8 cellular contexts compared by ENCODE assay signal in the genomic region with DNA sequence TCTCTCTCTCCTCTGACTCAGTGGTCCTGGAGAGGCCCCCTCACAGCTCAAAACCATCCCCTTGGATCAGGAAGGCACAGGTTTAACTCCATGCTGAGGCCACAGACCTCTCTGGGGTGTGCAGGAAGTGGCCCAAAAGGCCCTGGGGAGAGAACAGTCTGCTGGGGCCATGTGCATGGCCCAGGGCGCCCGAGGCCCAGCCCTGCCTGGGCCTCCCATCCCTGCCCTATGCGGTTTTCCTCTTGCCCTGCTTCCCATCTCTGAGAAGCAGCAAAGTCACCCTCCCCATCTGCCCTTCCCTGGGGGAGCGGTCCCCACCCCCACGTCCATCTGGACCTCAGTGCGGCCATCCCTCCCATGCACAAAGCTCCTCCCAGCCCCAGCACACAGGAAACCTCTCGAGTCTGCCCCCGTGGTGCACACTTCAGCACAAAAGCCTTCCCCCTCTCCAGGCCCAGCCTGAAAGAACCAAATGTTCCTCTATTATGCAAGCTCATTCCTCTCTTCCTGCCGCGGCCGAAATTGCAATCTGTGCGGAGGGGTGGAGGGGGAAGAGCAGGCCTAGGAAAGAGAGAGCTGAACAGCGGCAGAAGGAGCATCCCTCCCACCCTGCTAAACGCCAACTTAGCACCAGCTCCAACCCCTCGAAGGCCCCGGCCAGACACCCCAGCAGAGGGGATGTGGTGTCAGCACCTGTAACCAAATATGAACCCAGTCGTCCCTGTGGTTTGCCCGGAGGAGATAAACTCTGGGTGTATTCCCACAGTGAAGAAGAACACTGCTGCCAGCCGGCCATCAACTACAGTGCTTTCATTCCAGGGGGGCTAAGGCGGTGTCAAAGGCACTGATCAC.
A peak's percentile ranks its signal among the peaks of the same experiment; 100 is the strongest.
DNase-seq lines count a peak whose midpoint lies in the region; ATAC-seq and TF ChIP-seq lines count a peak whose summit lies in the region.

No MANE protein-coding gene starts in this region.

- TF ChIP-seq CTCF in AG10803 (conservative IDR thresholded peaks at IDR 0.05; ENCODE audit: low read length) (no peak), HFFc6 (IDR thresholded peaks at IDR 0.05) (no peak), uterus (IDR thresholded peaks at IDR 0.05) (no peak)

- H3K9me3 ChIP-seq in mucosa of rectum (ENCODE audit: control insufficient read depth in 2 of 2, low read length in 2 of 2) (no peaks in the 10 kb centered on the region), uterus (no peaks in the 10 kb centered on the region)

- intact Hi-C loops in uterus (cut with DNase I; ENCODE audit: low total_unique reads) = no loop called here

- peaks cover 21% of the 10 kb centered on the region for H3K9me3 Mint-ChIP-seq in HFFc6
- H3K9me3 Mint-ChIP-seq in effector memory CD8-positive, alpha-beta T cell = no peaks in the 10 kb centered on the region

- peak overlapping the region; percentile 64 for H3K4me3 Mint-ChIP-seq in HFFc6
- peak overlapping the region; percentile 81 for H3K4me3 Mint-ChIP-seq in effector memory CD8-positive, alpha-beta T cell

- peak; percentile 95 for DNase-seq in AG10803 (ENCODE audit: low read depth)
- peak; percentile 78 for DNase-seq in HFFc6
- peak; percentile 95 for DNase-seq in NOMO-1 treated with dmso at 0.1 percent for 144 hours (lab: John Stamatoyannopoulos, UW; ENCODE audit: unreplicated experiment)
- peak; percentile 44 to 56 (median 48) for DNase-seq in effector memory CD8-positive, alpha-beta T cell
- DNase-seq in uterus = peak; percentile 88 to 93
- no peak for DNase-seq in stimulated activated CD4-positive, alpha-beta T cell treated with anti-CD3 and anti-CD28 coated beads, Interleukin-4, amount 100 ng/mL, for 4 hours
- no peak for DNase-seq in activated effector memory CD4-positive, alpha-beta T cell treated with Interleukin-2 at 50 U/mL for 16 hours

- peaks cover 14% of the 10 kb centered on the region for H3K27me3 Mint-ChIP-seq in HFFc6 (ENCODE audit: insufficient read depth)
- peaks cover 20 to 29% of the 10 kb centered on the region in 2 donors for H3K27me3 Mint-ChIP-seq in effector memory CD8-positive, alpha-beta T cell

- peak overlapping the region; percentile 84 for H3K27ac Mint-ChIP-seq in HFFc6
- H3K27ac Mint-ChIP-seq in effector memory CD8-positive, alpha-beta T cell = peak overlapping the region; percentile 80 to 83

- peak; percentile 16 to 26 for TF ChIP-seq POLR2A in uterus (IDR thresholded peaks at IDR 0.05)

- ATAC-seq in effector memory CD8-positive, alpha-beta T cell (replicated peaks) = peak; percentile 92

- H3K36me3 ChIP-seq in mucosa of rectum (ENCODE audit: control insufficient read depth in 2 of 2, insufficient read depth in 2 of 2, low read length in 2 of 2) (no peaks in the 10 kb centered on the region), uterus (no peaks in the 10 kb centered on the region)

- H3K27ac ChIP-seq in mucosa of rectum (ENCODE audit: low read depth in 2 of 2, low read length in 2 of 2) (peak overlapping the region; percentile 72 to 86), uterus (peak overlapping the region; percentile 89 to 90)

- no peak overlapping the region for H3K9ac ChIP-seq in mucosa of rectum (ENCODE audit: low read depth in 1 of 2, low read length in 2 of 2)

- H3K4me1 ChIP-seq in mucosa of rectum (ENCODE audit: control insufficient read depth in 2 of 2, insufficient read depth in 2 of 2, low read length in 2 of 2) (peaks cover 4 to 8% of the 10 kb centered on the region in 2 donors), uterus (peaks cover 0 to 7% of the 10 kb centered on the region in 2 donors)

- peaks cover 31% of the 10 kb centered on the region for H3K4me1 Mint-ChIP-seq in HFFc6 (ENCODE audit: low read depth)
- H3K4me1 Mint-ChIP-seq in effector memory CD8-positive, alpha-beta T cell (ENCODE audit: low read depth in 2 of 2) = peaks cover 20 to 33% of the 10 kb centered on the region in 2 donors

- H3K4me3 ChIP-seq in AG10803 (ENCODE audit: low read length) (no peak overlapping the region), mucosa of rectum (ENCODE audit: low read length in 2 of 2) (no peak overlapping the region), uterus (no peak overlapping the region)

- H3K36me3 Mint-ChIP-seq in HFFc6 (ENCODE audit: low read depth) = peaks cover 23% of the 10 kb centered on the region
- peaks cover 3% of the 10 kb centered on the region for H3K36me3 Mint-ChIP-seq in effector memory CD8-positive, alpha-beta T cell (ENCODE audit: insufficient read depth)

- H3K27me3 ChIP-seq in mucosa of rectum (ENCODE audit: control insufficient read depth in 2 of 2, insufficient read depth in 2 of 2, low read length in 2 of 2) (no peaks in the 10 kb centered on the region), uterus (no peaks in the 10 kb centered on the region)

Comparison
In these comparisons a context has a peak if more than half of its experiments do, and no peak if none do; other contexts are left out.
1. DNase-seq: peak in AG10803 (single experiment), HFFc6 (single experiment), NOMO-1 treated with dmso at 0.1 percent for 144 hours (single experiment), effector memory CD8-positive, alpha-beta T cell (3 of 3) and uterus (2 of 2); none in stimulated activated CD4-positive, alpha-beta T cell treated with anti-CD3 and anti-CD28 coated beads, Interleukin-4, amount 100 ng/mL, for 4 hours (0 of 2) and activated effector memory CD4-positive, alpha-beta T cell treated with Interleukin-2 at 50 U/mL for 16 hours (single experiment).